ENCODE assay signal across 1 cellular context in the genomic region with DNA sequence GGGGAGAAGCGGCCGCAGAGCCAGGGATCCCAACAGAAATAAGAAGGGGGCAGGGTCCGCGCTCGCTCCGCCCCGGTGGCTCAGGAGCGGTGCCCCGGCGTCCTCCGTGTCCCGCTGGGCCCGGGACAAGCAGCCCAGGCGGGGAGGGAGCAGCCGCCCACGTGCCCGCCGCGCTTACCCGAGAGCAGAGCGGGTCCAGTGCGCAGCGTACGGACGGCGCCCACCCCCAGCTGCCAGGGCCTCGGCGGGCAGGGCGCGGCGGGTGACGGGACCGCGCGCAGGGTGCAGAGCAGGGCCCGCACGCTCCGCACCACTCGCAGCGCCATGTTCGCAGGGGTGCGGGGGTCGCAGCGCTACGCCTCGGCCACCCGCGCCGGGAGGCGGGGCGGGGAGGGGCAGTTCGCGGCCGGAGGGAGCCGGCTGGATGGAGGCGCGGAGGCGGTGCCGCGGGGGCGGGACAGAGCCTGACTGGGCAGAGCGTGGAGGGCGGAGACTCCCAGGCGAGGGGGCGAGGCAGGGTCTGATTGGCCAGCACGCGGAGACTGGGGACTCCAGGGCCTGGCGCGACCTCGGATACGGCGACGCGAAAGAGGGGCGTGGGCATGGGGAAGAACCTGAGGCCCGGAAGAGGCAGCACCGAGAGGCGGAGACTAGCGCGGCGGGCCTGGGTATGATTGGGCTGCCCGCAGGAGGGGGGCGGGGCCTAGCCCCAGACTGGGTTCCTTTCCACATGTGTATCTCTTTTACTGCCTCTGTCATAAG.
TF ChIP-seq lines count a peak whose summit lies in the region.

A gene (minus strand): TSS at position 443 of the 762 bp plus-strand sequence. CDS start 117 bp downstream, at position 326.

TF ChIP-seq in HepG2, 621 proteins besides CTCF, POLR2A, EP300 and RAD21 (continued from another document and continues in another):
- TF ChIP-seq, protein P1, sequence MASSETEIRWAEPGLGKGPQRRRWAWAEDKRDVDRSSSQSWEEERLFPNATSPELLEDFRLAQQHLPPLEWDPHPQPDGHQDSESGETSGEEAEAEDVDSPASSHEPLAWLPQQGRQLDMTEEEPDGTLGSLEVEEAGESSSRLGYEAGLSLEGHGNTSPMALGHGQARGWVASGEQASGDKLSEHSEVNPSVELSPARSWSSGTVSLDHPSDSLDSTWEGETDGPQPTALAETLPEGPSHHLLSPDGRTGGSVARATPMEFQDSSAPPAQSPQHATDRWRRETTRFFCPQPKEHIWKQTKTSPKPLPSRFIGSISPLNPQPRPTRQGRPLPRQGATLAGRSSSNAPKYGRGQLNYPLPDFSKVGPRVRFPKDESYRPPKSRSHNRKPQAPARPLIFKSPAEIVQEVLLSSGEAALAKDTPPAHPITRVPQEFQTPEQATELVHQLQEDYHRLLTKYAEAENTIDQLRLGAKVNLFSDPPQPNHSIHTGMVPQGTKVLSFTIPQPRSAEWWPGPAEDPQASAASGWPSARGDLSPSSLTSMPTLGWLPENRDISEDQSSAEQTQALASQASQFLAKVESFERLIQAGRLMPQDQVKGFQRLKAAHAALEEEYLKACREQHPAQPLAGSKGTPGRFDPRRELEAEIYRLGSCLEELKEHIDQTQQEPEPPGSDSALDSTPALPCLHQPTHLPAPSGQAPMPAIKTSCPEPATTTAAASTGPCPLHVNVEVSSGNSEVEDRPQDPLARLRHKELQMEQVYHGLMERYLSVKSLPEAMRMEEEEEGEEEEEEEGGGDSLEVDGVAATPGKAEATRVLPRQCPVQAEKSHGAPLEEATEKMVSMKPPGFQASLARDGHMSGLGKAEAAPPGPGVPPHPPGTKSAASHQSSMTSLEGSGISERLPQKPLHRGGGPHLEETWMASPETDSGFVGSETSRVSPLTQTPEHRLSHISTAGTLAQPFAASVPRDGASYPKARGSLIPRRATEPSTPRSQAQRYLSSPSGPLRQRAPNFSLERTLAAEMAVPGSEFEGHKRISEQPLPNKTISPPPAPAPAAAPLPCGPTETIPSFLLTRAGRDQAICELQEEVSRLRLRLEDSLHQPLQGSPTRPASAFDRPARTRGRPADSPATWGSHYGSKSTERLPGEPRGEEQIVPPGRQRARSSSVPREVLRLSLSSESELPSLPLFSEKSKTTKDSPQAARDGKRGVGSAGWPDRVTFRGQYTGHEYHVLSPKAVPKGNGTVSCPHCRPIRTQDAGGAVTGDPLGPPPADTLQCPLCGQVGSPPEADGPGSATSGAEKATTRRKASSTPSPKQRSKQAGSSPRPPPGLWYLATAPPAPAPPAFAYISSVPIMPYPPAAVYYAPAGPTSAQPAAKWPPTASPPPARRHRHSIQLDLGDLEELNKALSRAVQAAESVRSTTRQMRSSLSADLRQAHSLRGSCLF (CRISPR knock-in tag; IDR thresholded peaks at IDR 0.05; ENCODE audit: borderline replicate concordance), result no peak
- TF ChIP-seq, protein P2, sequence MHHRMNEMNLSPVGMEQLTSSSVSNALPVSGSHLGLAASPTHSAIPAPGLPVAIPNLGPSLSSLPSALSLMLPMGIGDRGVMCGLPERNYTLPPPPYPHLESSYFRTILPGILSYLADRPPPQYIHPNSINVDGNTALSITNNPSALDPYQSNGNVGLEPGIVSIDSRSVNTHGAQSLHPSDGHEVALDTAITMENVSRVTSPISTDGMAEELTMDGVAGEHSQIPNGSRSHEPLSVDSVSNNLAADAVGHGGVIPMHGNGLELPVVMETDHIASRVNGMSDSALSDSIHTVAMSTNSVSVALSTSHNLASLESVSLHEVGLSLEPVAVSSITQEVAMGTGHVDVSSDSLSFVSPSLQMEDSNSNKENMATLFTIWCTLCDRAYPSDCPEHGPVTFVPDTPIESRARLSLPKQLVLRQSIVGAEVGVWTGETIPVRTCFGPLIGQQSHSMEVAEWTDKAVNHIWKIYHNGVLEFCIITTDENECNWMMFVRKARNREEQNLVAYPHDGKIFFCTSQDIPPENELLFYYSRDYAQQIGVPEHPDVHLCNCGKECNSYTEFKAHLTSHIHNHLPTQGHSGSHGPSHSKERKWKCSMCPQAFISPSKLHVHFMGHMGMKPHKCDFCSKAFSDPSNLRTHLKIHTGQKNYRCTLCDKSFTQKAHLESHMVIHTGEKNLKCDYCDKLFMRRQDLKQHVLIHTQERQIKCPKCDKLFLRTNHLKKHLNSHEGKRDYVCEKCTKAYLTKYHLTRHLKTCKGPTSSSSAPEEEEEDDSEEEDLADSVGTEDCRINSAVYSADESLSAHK (CRISPR knock-in tag; IDR thresholded peaks at IDR 0.05; ENCODE audit: borderline replicate concordance), result no peak
- TF ChIP-seq ZNF747 (CRISPR knock-in tag; IDR thresholded peaks at IDR 0.05; ENCODE audit: borderline replicate concordance) (no peak), SALL2 (CRISPR knock-in tag; IDR thresholded peaks at IDR 0.05) (peak; percentile 86), BRCA1 (CRISPR knock-in tag; IDR thresholded peaks at IDR 0.05) (no peak), PITX1 (CRISPR knock-in tag; IDR thresholded peaks at IDR 0.05) (no peak), RFXANK (CRISPR knock-in tag; IDR thresholded peaks at IDR 0.05) (no peak; the same call in 1 of the 2 replicates), HNF4A (CRISPR knock-in tag; IDR thresholded peaks at IDR 0.05) (no peak), BORCS8-MEF2B (CRISPR knock-in tag; IDR thresholded peaks at IDR 0.05) (0 out of 2 replicates have a peak, but pooled peaks have one; percentile 87), JDP2 (CRISPR knock-in tag; IDR thresholded peaks at IDR 0.05; ENCODE audit: borderline replicate concordance) (no peak; the same call in 1 of the 2 replicates), ZNF34 (CRISPR knock-in tag; IDR thresholded peaks at IDR 0.05; ENCODE audit: borderline replicate concordance) (no peak), SYNCRIP (IDR thresholded peaks at IDR 0.05; ENCODE audit: insufficient read depth, low read depth, low read length) (no peak), ZNF432 (CRISPR knock-in tag; IDR thresholded peaks at IDR 0.05; ENCODE audit: borderline replicate concordance) (no peak), ZFP41 (CRISPR knock-in tag; IDR thresholded peaks at IDR 0.05; ENCODE audit: borderline replicate concordance) (no peak), KAT2B (IDR thresholded peaks at IDR 0.05; ENCODE audit: borderline replicate concordance, low read depth, low read length) (no peak), MAF1 (CRISPR knock-in tag; IDR thresholded peaks at IDR 0.05; ENCODE audit: borderline replicate concordance) (no peak), KDM1A (CRISPR knock-in tag; IDR thresholded peaks at IDR 0.05) (no peak), ZSCAN25 (CRISPR knock-in tag; IDR thresholded peaks at IDR 0.05) (peak; percentile 98), KMT2A (CRISPR knock-in tag; IDR thresholded peaks at IDR 0.05) (peak; percentile 83; the same call in 1 of the 2 replicates), FOXA3 (CRISPR knock-in tag; IDR thresholded peaks at IDR 0.05) (no peak), KMT2B (CRISPR knock-in tag; IDR thresholded peaks at IDR 0.05) (no peak), ZKSCAN8 (CRISPR knock-in tag; IDR thresholded peaks at IDR 0.05; ENCODE audit: borderline replicate concordance) (peak; percentile 72; the same call in 1 of the 2 replicates), ZNF703 (CRISPR knock-in tag; IDR thresholded peaks at IDR 0.05; ENCODE audit: borderline replicate concordance) (no peak; the same call in 1 of the 2 replicates), REL (CRISPR knock-in tag; conservative IDR thresholded peaks at IDR 0.05) (no peak), RBAK (CRISPR knock-in tag; IDR thresholded peaks at IDR 0.05) (no peak), ZNF224 (CRISPR knock-in tag; IDR thresholded peaks at IDR 0.05) (no peak), TBP (CRISPR knock-in tag; IDR thresholded peaks at IDR 0.05) (no peak), MYC (CRISPR knock-in tag; IDR thresholded peaks at IDR 0.05; ENCODE audit: borderline replicate concordance) (peak; percentile 96), NCOR1 (IDR thresholded peaks at IDR 0.05; ENCODE audit: borderline replicate concordance, low read length) (no peak), ETV6 (CRISPR knock-in tag; conservative IDR thresholded peaks at IDR 0.05) (0 out of 2 replicates have a peak, but pooled peaks have one; percentile 64), ZNF556 (CRISPR knock-in tag; IDR thresholded peaks at IDR 0.05; ENCODE audit: borderline replicate concordance) (0 out of 2 replicates have a peak, but pooled peaks have one; percentile 38)
- TF ChIP-seq, protein P3, sequence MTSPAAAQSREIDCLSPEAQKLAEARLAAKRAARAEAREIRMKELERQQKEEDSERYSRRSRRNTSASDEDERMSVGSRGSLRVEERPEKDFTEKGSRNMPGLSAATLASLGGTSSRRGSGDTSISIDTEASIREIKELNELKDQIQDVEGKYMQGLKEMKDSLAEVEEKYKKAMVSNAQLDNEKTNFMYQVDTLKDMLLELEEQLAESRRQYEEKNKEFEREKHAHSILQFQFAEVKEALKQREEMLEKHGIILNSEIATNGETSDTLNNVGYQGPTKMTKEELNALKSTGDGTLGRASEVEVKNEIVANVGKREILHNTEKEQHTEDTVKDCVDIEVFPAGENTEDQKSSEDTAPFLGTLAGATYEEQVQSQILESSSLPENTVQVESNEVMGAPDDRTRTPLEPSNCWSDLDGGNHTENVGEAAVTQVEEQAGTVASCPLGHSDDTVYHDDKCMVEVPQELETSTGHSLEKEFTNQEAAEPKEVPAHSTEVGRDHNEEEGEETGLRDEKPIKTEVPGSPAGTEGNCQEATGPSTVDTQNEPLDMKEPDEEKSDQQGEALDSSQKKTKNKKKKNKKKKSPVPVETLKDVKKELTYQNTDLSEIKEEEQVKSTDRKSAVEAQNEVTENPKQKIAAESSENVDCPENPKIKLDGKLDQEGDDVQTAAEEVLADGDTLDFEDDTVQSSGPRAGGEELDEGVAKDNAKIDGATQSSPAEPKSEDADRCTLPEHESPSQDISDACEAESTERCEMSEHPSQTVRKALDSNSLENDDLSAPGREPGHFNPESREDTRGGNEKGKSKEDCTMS (CRISPR knock-in tag; conservative IDR thresholded peaks at IDR 0.05), result no peak
- TF ChIP-seq, protein P4, sequence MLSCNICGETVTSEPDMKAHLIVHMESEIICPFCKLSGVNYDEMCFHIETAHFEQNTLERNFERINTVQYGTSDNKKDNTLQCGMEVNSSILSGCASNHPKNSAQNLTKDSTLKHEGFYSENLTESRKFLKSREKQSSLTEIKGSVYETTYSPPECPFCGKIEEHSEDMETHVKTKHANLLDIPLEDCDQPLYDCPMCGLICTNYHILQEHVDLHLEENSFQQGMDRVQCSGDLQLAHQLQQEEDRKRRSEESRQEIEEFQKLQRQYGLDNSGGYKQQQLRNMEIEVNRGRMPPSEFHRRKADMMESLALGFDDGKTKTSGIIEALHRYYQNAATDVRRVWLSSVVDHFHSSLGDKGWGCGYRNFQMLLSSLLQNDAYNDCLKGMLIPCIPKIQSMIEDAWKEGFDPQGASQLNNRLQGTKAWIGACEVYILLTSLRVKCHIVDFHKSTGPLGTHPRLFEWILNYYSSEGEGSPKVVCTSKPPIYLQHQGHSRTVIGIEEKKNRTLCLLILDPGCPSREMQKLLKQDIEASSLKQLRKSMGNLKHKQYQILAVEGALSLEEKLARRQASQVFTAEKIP (CRISPR knock-in tag; IDR thresholded peaks at IDR 0.05; ENCODE audit: borderline replicate concordance), result no peak
- TF ChIP-seq, protein P5, sequence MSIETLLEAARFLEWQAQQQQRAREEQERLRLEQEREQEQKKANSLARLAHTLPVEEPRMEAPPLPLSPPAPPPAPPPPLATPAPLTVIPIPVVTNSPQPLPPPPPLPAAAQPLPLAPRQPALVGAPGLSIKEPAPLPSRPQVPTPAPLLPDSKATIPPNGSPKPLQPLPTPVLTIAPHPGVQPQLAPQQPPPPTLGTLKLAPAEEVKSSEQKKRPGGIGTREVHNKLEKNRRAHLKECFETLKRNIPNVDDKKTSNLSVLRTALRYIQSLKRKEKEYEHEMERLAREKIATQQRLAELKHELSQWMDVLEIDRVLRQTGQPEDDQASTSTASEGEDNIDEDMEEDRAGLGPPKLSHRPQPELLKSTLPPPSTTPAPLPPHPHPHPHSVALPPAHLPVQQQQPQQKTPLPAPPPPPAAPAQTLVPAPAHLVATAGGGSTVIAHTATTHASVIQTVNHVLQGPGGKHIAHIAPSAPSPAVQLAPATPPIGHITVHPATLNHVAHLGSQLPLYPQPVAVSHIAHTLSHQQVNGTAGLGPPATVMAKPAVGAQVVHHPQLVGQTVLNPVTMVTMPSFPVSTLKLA (IDR thresholded peaks at IDR 0.05), result peak; percentile 70
- TF ChIP-seq, protein P6, sequence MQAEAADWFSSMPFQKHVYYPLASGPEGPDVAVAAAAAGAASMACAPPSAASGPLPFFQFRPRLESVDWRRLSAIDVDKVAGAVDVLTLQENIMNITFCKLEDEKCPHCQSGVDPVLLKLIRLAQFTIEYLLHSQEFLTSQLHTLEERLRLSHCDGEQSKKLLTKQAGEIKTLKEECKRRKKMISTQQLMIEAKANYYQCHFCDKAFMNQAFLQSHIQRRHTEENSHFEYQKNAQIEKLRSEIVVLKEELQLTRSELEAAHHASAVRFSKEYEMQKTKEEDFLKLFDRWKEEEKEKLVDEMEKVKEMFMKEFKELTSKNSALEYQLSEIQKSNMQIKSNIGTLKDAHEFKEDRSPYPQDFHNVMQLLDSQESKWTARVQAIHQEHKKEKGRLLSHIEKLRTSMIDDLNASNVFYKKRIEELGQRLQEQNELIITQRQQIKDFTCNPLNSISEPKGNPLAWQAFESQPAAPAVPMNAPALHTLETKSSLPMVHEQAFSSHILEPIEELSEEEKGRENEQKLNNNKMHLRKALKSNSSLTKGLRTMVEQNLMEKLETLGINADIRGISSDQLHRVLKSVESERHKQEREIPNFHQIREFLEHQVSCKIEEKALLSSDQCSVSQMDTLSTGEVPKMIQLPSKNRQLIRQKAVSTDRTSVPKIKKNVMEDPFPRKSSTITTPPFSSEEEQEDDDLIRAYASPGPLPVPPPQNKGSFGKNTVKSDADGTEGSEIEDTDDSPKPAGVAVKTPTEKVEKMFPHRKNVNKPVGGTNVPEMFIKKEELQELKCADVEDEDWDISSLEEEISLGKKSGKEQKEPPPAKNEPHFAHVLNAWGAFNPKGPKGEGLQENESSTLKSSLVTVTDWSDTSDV (CRISPR knock-in tag; IDR thresholded peaks at IDR 0.05), result no peak
- TF ChIP-seq, protein P7, sequence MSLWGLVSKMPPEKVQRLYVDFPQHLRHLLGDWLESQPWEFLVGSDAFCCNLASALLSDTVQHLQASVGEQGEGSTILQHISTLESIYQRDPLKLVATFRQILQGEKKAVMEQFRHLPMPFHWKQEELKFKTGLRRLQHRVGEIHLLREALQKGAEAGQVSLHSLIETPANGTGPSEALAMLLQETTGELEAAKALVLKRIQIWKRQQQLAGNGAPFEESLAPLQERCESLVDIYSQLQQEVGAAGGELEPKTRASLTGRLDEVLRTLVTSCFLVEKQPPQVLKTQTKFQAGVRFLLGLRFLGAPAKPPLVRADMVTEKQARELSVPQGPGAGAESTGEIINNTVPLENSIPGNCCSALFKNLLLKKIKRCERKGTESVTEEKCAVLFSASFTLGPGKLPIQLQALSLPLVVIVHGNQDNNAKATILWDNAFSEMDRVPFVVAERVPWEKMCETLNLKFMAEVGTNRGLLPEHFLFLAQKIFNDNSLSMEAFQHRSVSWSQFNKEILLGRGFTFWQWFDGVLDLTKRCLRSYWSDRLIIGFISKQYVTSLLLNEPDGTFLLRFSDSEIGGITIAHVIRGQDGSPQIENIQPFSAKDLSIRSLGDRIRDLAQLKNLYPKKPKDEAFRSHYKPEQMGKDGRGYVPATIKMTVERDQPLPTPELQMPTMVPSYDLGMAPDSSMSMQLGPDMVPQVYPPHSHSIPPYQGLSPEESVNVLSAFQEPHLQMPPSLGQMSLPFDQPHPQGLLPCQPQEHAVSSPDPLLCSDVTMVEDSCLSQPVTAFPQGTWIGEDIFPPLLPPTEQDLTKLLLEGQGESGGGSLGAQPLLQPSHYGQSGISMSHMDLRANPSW (CRISPR knock-in tag; IDR thresholded peaks at IDR 0.05; ENCODE audit: borderline replicate concordance), result no peak
- TF ChIP-seq, protein P8, sequence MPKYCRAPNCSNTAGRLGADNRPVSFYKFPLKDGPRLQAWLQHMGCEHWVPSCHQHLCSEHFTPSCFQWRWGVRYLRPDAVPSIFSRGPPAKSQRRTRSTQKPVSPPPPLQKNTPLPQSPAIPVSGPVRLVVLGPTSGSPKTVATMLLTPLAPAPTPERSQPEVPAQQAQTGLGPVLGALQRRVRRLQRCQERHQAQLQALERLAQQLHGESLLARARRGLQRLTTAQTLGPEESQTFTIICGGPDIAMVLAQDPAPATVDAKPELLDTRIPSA (CRISPR knock-in tag; IDR thresholded peaks at IDR 0.05; ENCODE audit: borderline replicate concordance), result no peak
